Comparison of ENCODE assay signal across 8 cellular contexts in the genomic region with DNA sequence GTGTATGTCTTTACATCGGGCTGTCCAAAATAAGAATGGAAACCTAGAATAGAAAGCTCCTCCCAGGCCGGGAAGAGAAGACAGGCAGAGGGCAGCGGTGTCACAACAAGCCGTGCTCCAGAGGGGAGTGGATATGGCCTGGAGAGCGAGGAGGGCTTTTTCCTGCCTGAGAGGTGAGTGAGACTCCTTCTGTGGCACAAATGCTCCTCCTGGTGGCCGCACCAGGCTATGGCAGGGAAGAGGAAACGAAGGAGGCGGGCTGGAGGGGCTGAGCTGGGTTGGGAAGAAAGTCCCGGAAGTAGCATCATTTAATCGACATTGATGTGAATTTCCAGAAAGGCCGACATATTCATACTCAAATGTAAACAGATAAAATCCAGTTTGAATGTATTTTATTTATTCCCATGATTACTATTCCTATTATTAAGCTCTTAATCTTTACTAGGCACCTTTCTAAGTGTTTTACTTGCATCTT. TPM values are rescaled to one million over a fixed set of nuclear protein-coding genes. Genes with fewer than 3 reads are reported as not detected.
DNase-seq lines count a peak whose midpoint lies in the region; ATAC-seq, FAIRE-seq and TF ChIP-seq lines count a peak whose summit lies in the region.

No MANE protein-coding gene starts in this region.

- H2BK12ac ChIP-seq in H9 (ENCODE audit: insufficient read length, low read depth, low read length), result no peak overlapping the region

- dilution Hi-C loops in mammary epithelial cell (cut with HindIII; ENCODE audit: low sequenced_read_pairs), result loop anchor here (10.0 kb wide), 1 partner anchor 281 kb away; no protein-coding TSS in a partner anchor

- no peak overlapping the region for H2BK15ac ChIP-seq in H9 (ENCODE audit: low read depth, low read length)

- H3K23me2 ChIP-seq in H9 (ENCODE audit: insufficient read length, low read depth, low read length, poor library complexity, severe bottlenecking), result no peaks in the 10 kb centered on the region

- no peak overlapping the region for H3K27ac ChIP-seq in H9 (ENCODE audit: insufficient read length, low read depth, low read length)
- H3K27ac ChIP-seq in mammary epithelial cell (ENCODE audit: insufficient read depth, low read depth, low read length), result no peak overlapping the region
- no peak overlapping the region for H3K27ac ChIP-seq in kidney (ENCODE audit: low read depth in 2 of 2, low read length in 2 of 2)

- BruUV-seq in mammary epithelial cell (replicated peaks; lab: Mats Ljungman, UMichigan), result no TSS peak

- H3K56ac ChIP-seq in H9 (ENCODE audit: insufficient read length, low read depth, low read length), result no peak overlapping the region

- H2BK20ac ChIP-seq in H9 (ENCODE audit: low read depth, low read length, poor library complexity, severe bottlenecking), result no peak overlapping the region

- H3K9ac ChIP-seq in H9 (ENCODE audit: extremely low read depth, insufficient read length, low read length) (no peak overlapping the region), mammary epithelial cell (ENCODE audit: insufficient read depth, low read length) (no peak overlapping the region), kidney (ENCODE audit: low read length in 2 of 2) (peak overlapping the region in 1 of 2 donors; percentile 4)

- H3K4me3 Mint-ChIP-seq in H9, result peak overlapping the region in 1 of 2 experiments; percentile 25; a peak in 1 of 5 replicates

- H3K79me2 ChIP-seq in H9 (ENCODE audit: insufficient read depth, low read length) (no peaks in the 10 kb centered on the region), mammary epithelial cell (ENCODE audit: insufficient read depth, low read length) (no peaks in the 10 kb centered on the region)

- no peaks in the 10 kb centered on the region for H3K79me1 ChIP-seq in H9 (ENCODE audit: insufficient read depth, low read depth, low read length, poor library complexity, severe bottlenecking)

- no peaks in the 10 kb centered on the region for H3K36me3 Mint-ChIP-seq in H9 (ENCODE audit: insufficient read depth in 1 of 3, low read depth in 3 of 3)

- TF ChIP-seq CTCF in AG09309 (IDR thresholded peaks at IDR 0.05; ENCODE audit: control insufficient read depth, insufficient read depth, low read depth, low read length, missing control alignments) (peak; percentile 98), H9 (conservative IDR thresholded peaks at IDR 0.05) (peak; percentile 98), mammary epithelial cell (conservative IDR thresholded peaks at IDR 0.05 in 1 of 2, IDR thresholded peaks at IDR 0.05 in 1 of 2; ENCODE audit: extremely low read depth in 1 of 2, insufficient read depth in 1 of 2, low read depth in 1 of 2, low read length in 2 of 2) (peak; percentile 98 to 99), kidney (IDR thresholded peaks at IDR 0.05; ENCODE audit: borderline replicate concordance, extremely low read depth, insufficient read depth) (peak; percentile 97)

- intact Hi-C loops in mammary epithelial cell (cut with micrococcal nuclease) (loop anchor here (1.0 to 10.0 kb wide), 2 partner anchors 89 to 301 kb away; no protein-coding TSS in a partner anchor), kidney (cut with DNase I) (loop anchor here (5.0 kb wide), 1 partner anchor 64 kb away; no protein-coding TSS in a partner anchor)

- H3K27ac Mint-ChIP-seq in H9, result no peak overlapping the region

- H3T11ph ChIP-seq in H9 (ENCODE audit: low read length), result no peak overlapping the region

- no peak for FAIRE-seq in kidney (lab: Jason Lieb, UNC)

- no peak overlapping the region for H3K4ac ChIP-seq in H9 (ENCODE audit: low read depth, low read length)

- peaks cover 25% of the 10 kb centered on the region for H3K27me3 ChIP-seq in H9 (ENCODE audit: insufficient read depth, low read length)
- H3K27me3 ChIP-seq in mammary epithelial cell (ENCODE audit: insufficient read depth, low read length), result no peaks in the 10 kb centered on the region

- H2BK5ac ChIP-seq in H9 (ENCODE audit: insufficient read length, low read length), result no peak overlapping the region

- DNase-seq in AG09309 (ENCODE audit: low read depth), result no peak
- peak; percentile 93 for DNase-seq in H9
- peak; percentile 99 for DNase-seq in NCI-H345 (lab: John Stamatoyannopoulos, UW)
- DNase-seq in activated CD4-positive, CD25-positive, alpha-beta regulatory T cell (lab: John Stamatoyannopoulos, UW), result peak; percentile 37 to 71 (median 54)
- DNase-seq in mammary epithelial cell, result peak; percentile 73
- DNase-seq in kidney, result peak; percentile 87
- peak; percentile 83 for DNase-seq in stimulated activated CD4-positive, alpha-beta T cell treated with anti-CD3 and anti-CD28 coated beads, Interleukin-1b, Interleukin-23, amount 100 ng/mL, for 48 hours

- H3K4me2 ChIP-seq in H9 (ENCODE audit: insufficient read depth, insufficient read length, low read length) (no peak overlapping the region), mammary epithelial cell (ENCODE audit: insufficient read depth, low read depth, low read length) (no peak overlapping the region)

- H3K36me3 ChIP-seq in mammary epithelial cell (ENCODE audit: insufficient read depth, low read length) (no peaks in the 10 kb centered on the region), kidney (ENCODE audit: control insufficient read depth in 1 of 2, insufficient read depth in 2 of 2, low read length in 2 of 2) (no peaks in the 10 kb centered on the region)

- H4K8ac ChIP-seq in H9 (replicated peaks; ENCODE audit: insufficient read length, low read depth, low read length), result no peak overlapping the region

- no peak overlapping the region for H3K14ac ChIP-seq in H9 (ENCODE audit: insufficient read depth, low read length)

- in situ Hi-C loops in mammary epithelial cell (cut with MboI; ENCODE audit: low sequenced_read_pairs in 2 of 2), result no loop called here

- no peaks in the 10 kb centered on the region for H3K9me3 Mint-ChIP-seq in H9

- no CpG with 5 or more reads among the region's 11 CpGs for WGBS in H9 (ENCODE audit: extremely low coverage, insufficient read length, low lambda C conversion rate)
- 3% methylated on average over 11 of the region's 11 CpGs for WGBS in mammary epithelial cell (ENCODE audit: low coverage, missing lambda C conversion rate)

- no peak overlapping the region for H3K18ac ChIP-seq in H9 (ENCODE audit: insufficient read length, low read depth, low read length)

- H2BK120ac ChIP-seq in H9 (ENCODE audit: low read depth, low read length, poor library complexity, severe bottlenecking), result no peak overlapping the region

- no peak for ATAC-seq in GM21723 (IDR thresholded peaks at IDR 0.05; ENCODE audit: unreplicated experiment)

- no peak overlapping the region for H2AK5ac ChIP-seq in H9 (ENCODE audit: insufficient read length, low read length)

- H2AFZ ChIP-seq in H9 (ENCODE audit: low read length), result no peak overlapping the region
- H2AFZ ChIP-seq in mammary epithelial cell (ENCODE audit: low read depth, low read length), result peak overlapping the region; percentile 55

- peaks cover 9 to 13% of the 10 kb centered on the region in 2 experiments for H3K4me1 Mint-ChIP-seq in H9

- H4K5ac ChIP-seq in H9 (ENCODE audit: insufficient read length, low read depth, low read length), result no peak overlapping the region

- H3K27me3 Mint-ChIP-seq in H9 (ENCODE audit: low read depth), result peaks cover 36% of the 10 kb centered on the region

- no peaks in the 10 kb centered on the region for H3K4me1 ChIP-seq in H9 (ENCODE audit: insufficient read depth, low read length)
- H3K4me1 ChIP-seq in mammary epithelial cell (ENCODE audit: insufficient read depth, low read length), result peaks cover 4% of the 10 kb centered on the region
- no peaks in the 10 kb centered on the region for H3K4me1 ChIP-seq in kidney (ENCODE audit: control insufficient read depth in 1 of 2, insufficient read depth in 1 of 2, low read depth in 1 of 2, low read length in 2 of 2)

- no peak overlapping the region for H4K91ac ChIP-seq in H9 (ENCODE audit: insufficient read length, low read depth, low read length)

- CTCF ChIA-PET in mammary epithelial cell (lab: Charles Lee; ENCODE audit: low non-redundant PET), result interaction anchor here (0.5 to 1.6 kb wide), 5 partner anchors 11 to 210 kb away, joined by 3 to 20 read pairs (median 6); no protein-coding TSS in a partner anchor

- H3K23ac ChIP-seq in H9 (ENCODE audit: insufficient read length, low read depth, low read length), result no peak overlapping the region

- no peaks in the 10 kb centered on the region for H4K20me1 ChIP-seq in H9 (ENCODE audit: control insufficient read depth, insufficient read depth, insufficient read length)
- H4K20me1 ChIP-seq in mammary epithelial cell (ENCODE audit: insufficient read depth, low read length), result no peaks in the 10 kb centered on the region

- H3K9me3 ChIP-seq in H9 (ENCODE audit: control insufficient read depth, low read depth, low read length), result no peaks in the 10 kb centered on the region
- H3K9me3 ChIP-seq in mammary epithelial cell (replicated peaks; ENCODE audit: insufficient read depth, low read length), result no peaks in the 10 kb centered on the region
- no peaks in the 10 kb centered on the region for H3K9me3 ChIP-seq in kidney (ENCODE audit: control insufficient read depth in 1 of 2, low read length in 2 of 2)

- H3K4me3 ChIP-seq in AG09309 (ENCODE audit: control insufficient read depth, low read depth, low read length) (no peak overlapping the region), mammary epithelial cell (replicated peaks in 1 of 3; ENCODE audit: insufficient read depth in 1 of 3, low read depth in 2 of 3, low read length in 3 of 3) (no peak overlapping the region), kidney (ENCODE audit: low read length in 2 of 2) (no peak overlapping the region)

RNA-seq across cellular contexts. Expression of a gene that starts 54.7 kb away (rescaled TPM):
- total RNA-seq in H9 (2021) (18.7 and 20.8 TPM in 2 replicates), mammary epithelial cell (10 to 100 TPM in 1 of 2 donors, 1 to 10 TPM in 1; 9.2 to 34.3 TPM), kidney (49.3 TPM)
- polyA plus RNA-seq in mammary epithelial cell (11.4 TPM), kidney (ENCODE audit: insufficient read depth, low read depth, low replicate concordance) (13.7 TPM)
- polyA minus RNA-seq in mammary epithelial cell, result 9.6 TPM
